ENCODE assay signal across 1 cellular context in genomic region chr3:27616031-27616430, GRCh38.
TF ChIP-seq lines count a peak whose summit lies in the region.

No MANE protein-coding gene starts in this region.

TF ChIP-seq in SK-N-SH treated with all-trans-retinoic acid at 6 μM for 48 hours, 23 proteins besides CTCF, POLR2A, EP300 and RAD21 (continued from another document):
- TF ChIP-seq PATZ1 (CRISPR knock-in tag; IDR thresholded peaks at IDR 0.05; ENCODE audit: borderline replicate concordance), result no peak
